ENCODE assay signal across 1 cellular context in the genomic region with DNA sequence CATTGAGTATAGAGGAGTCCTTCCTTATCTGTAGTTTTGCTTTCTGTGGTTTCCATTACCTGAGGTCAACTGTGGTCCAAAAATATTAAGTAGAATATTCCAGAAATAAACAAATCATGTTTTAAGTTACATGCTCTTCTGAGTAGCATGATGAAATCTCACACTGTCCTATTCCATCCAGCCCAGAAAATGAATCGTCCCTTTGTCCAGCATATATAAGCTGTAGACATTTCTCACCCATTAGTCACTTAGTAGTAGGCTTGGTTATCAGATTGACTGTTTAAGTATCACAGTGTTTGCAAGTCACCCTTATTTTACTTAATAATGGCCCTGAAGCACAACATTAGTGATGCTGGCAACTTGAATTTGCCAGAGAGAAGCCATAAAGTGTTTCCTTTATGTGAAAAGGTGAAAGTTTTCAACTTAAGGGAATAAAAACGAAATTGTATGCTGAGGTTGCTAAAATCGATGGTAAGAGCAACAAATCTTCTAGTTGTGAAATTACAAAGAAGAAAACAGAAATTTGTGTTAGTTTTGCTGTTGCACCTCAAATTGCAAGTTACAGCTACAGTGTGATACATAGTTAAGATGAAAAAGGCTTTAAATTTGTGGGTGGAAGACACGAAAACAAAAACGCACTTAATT.
TF ChIP-seq lines count a peak whose summit lies in the region.

No MANE protein-coding gene starts in this region.

TF ChIP-seq in WTC11, 78 proteins besides CTCF, POLR2A, EP300 and RAD21 (continued from another document):
- no peak for TF ChIP-seq IRF1 (CRISPR knock-in tag; IDR thresholded peaks at IDR 0.05)
- TF ChIP-seq, protein P1, sequence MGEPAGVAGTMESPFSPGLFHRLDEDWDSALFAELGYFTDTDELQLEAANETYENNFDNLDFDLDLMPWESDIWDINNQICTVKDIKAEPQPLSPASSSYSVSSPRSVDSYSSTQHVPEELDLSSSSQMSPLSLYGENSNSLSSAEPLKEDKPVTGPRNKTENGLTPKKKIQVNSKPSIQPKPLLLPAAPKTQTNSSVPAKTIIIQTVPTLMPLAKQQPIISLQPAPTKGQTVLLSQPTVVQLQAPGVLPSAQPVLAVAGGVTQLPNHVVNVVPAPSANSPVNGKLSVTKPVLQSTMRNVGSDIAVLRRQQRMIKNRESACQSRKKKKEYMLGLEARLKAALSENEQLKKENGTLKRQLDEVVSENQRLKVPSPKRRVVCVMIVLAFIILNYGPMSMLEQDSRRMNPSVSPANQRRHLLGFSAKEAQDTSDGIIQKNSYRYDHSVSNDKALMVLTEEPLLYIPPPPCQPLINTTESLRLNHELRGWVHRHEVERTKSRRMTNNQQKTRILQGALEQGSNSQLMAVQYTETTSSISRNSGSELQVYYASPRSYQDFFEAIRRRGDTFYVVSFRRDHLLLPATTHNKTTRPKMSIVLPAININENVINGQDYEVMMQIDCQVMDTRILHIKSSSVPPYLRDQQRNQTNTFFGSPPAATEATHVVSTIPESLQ (CRISPR knock-in tag; IDR thresholded peaks at IDR 0.05): no peak
- TF ChIP-seq, protein P2, sequence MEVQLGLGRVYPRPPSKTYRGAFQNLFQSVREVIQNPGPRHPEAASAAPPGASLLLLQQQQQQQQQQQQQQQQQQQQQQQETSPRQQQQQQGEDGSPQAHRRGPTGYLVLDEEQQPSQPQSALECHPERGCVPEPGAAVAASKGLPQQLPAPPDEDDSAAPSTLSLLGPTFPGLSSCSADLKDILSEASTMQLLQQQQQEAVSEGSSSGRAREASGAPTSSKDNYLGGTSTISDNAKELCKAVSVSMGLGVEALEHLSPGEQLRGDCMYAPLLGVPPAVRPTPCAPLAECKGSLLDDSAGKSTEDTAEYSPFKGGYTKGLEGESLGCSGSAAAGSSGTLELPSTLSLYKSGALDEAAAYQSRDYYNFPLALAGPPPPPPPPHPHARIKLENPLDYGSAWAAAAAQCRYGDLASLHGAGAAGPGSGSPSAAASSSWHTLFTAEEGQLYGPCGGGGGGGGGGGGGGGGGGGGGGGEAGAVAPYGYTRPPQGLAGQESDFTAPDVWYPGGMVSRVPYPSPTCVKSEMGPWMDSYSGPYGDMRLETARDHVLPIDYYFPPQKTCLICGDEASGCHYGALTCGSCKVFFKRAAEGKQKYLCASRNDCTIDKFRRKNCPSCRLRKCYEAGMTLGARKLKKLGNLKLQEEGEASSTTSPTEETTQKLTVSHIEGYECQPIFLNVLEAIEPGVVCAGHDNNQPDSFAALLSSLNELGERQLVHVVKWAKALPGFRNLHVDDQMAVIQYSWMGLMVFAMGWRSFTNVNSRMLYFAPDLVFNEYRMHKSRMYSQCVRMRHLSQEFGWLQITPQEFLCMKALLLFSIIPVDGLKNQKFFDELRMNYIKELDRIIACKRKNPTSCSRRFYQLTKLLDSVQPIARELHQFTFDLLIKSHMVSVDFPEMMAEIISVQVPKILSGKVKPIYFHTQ (CRISPR knock-in tag; IDR thresholded peaks at IDR 0.05): no peak
- TF ChIP-seq TCF7 (CRISPR knock-in tag; IDR thresholded peaks at IDR 0.05; ENCODE audit: low read depth): no peak
- TF ChIP-seq ARID4B (CRISPR knock-in tag; IDR thresholded peaks at IDR 0.05; ENCODE audit: borderline replicate concordance): no peak
- TF ChIP-seq FOXP4 (CRISPR knock-in tag; IDR thresholded peaks at IDR 0.05): no peak
TF ChIP-seq in WTC11: peak in this region for 0.
